ENCODE assay signal across 15 cellular contexts in the genomic region with DNA sequence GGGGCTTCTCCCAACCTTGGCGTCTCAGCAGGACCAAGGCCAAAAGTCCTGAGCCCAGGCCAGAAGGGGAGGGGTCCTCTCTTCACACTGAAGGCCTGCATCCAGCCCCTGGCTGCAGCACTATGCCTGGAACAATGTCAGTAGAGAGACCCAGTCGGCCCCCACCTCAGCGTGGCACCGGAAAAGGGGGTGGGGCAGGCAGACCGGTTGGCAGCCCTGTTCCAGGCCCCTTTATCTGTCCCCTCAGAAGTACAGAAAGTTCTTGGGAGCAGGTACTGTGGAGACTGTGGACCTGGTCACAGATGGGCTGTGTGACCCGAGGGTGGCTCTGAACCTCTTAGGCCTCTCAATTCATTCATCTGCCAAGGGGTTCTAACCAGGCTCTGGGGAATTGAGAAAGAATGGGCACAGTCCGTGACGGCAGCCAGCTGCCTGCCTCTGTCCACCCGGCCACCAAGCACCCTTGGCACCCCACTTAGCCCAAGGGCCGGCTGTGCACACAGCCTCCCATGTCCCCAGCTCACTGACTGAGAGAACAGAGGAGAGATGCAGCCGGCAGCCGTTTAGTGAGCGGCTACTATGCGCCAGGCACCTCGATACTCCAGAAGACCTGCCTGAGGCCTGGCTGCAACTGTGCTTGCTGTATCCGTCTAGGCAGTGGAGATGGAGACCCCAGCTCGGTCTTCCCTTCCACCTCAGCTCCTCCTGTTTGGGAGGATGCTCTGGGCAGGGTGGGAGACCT. TPM values are rescaled to one million over a fixed set of nuclear protein-coding genes. Genes with fewer than 3 reads are reported as not detected.
A peak's percentile ranks its signal among the peaks of the same experiment; 100 is the strongest.
DNase-seq lines count a peak whose midpoint lies in the region; ATAC-seq and TF ChIP-seq lines count a peak whose summit lies in the region.
"Had no signal": no experiment of that assay in that cellular context is flagged by ENCODE, and none has a peak within 500 bp of the region (broad histone marks: within the 10 kb centered on the region; RNA-seq: fewer than 3 reads in every experiment).

No MANE protein-coding gene starts in this region.

- no peaks in the 10 kb centered on the region for H3K27me3 Mint-ChIP-seq in CD4-positive, CD25-positive, alpha-beta regulatory T cell
- no peaks in the 10 kb centered on the region for H3K27me3 Mint-ChIP-seq in activated naive CD8-positive, alpha-beta T cell treated with anti-CD3 and anti-CD28 coated beads, Interleukin-2, amount 50 U/mL, for 24 hours

- ATAC-seq in CD4-positive, CD25-positive, alpha-beta regulatory T cell (ENCODE audit: low read depth in 2 of 2): no peak
- ATAC-seq in activated naive CD8-positive, alpha-beta T cell treated with anti-CD3 and anti-CD28 coated beads, Interleukin-2, amount 50 U/mL, for 24 hours: no peak
- ATAC-seq: Right ventricle myocardium inferior had no signal

- peak in 1 of 3 donors; percentile 0 for DNase-seq in CD4-positive, CD25-positive, alpha-beta regulatory T cell
- DNase-seq in GM13977 (ENCODE audit: low spot score) (peak; percentile 23), posterior vena cava (ENCODE audit: low spot score) (peak; percentile 67), NCI-H526 treated with DMSO at 0.1 percent for 48 hours (lab: John Stamatoyannopoulos, UW) (no peak), NCI-H345 treated with DMSO at 0.1 percent for 48 hours (lab: John Stamatoyannopoulos, UW; ENCODE audit: unreplicated experiment) (no peak), iPS-NIHi11 (ENCODE audit: low spot score) (no peak)
- no peak for DNase-seq in activated naive CD8-positive, alpha-beta T cell treated with anti-CD3 and anti-CD28 coated beads, Interleukin-2, amount 50 U/mL, for 24 hours
- DNase-seq: activated gamma-delta T cell treated with Interleukin-2 at 50 U/mL for 16 hours; BE2C; brain microvascular endothelial cell; DMS79; effector CD4-positive, alpha-beta T cell; kidney glomerular epithelial cell; NCI-H1105 treated with DMSO at 0.1 percent for 48 hours had no signal

- no peak for TF ChIP-seq CTCF in GM13977 (IDR thresholded peaks at IDR 0.05; ENCODE audit: extremely low read depth, insufficient read depth, missing control alignments)

- H3K4me3 ChIP-seq in CD4-positive, CD25-positive, alpha-beta regulatory T cell (ENCODE audit: low read depth, low read length): no peak overlapping the region

- H3K27ac Mint-ChIP-seq in CD4-positive, CD25-positive, alpha-beta regulatory T cell: no peak overlapping the region
- H3K27ac Mint-ChIP-seq in activated naive CD8-positive, alpha-beta T cell treated with anti-CD3 and anti-CD28 coated beads, Interleukin-2, amount 50 U/mL, for 24 hours: peak overlapping the region; percentile 31

- peaks cover 76% of the 10 kb centered on the region for H3K36me3 ChIP-seq in CD4-positive, CD25-positive, alpha-beta regulatory T cell (ENCODE audit: control insufficient read depth, insufficient read depth, low read length)
- H3K36me3 ChIP-seq: BE2C had no signal

- peak overlapping the region in 1 of 4 donors; percentile 54 for H3K4me3 Mint-ChIP-seq in CD4-positive, CD25-positive, alpha-beta regulatory T cell
- no peak overlapping the region for H3K4me3 Mint-ChIP-seq in activated naive CD8-positive, alpha-beta T cell treated with anti-CD3 and anti-CD28 coated beads, Interleukin-2, amount 50 U/mL, for 24 hours

- in situ Hi-C loops in GM13977 (cut with MboI; ENCODE audit: low pct_unique_long_range_greater_than_20kb, low sequenced_read_pairs, unreplicated experiment): no loop called here

- H3K36me3 Mint-ChIP-seq in CD4-positive, CD25-positive, alpha-beta regulatory T cell: peaks cover 23% of the 10 kb centered on the region
- peaks cover 67% of the 10 kb centered on the region for H3K36me3 Mint-ChIP-seq in activated naive CD8-positive, alpha-beta T cell treated with anti-CD3 and anti-CD28 coated beads, Interleukin-2, amount 50 U/mL, for 24 hours (ENCODE audit: low read depth)

- no peaks in the 10 kb centered on the region for H3K9me3 Mint-ChIP-seq in CD4-positive, CD25-positive, alpha-beta regulatory T cell
- H3K9me3 Mint-ChIP-seq in activated naive CD8-positive, alpha-beta T cell treated with anti-CD3 and anti-CD28 coated beads, Interleukin-2, amount 50 U/mL, for 24 hours: no peaks in the 10 kb centered on the region

- H3K9me3 ChIP-seq in CD4-positive, CD25-positive, alpha-beta regulatory T cell (ENCODE audit: control insufficient read depth in 2 of 2, low read length in 2 of 2): no peaks in the 10 kb centered on the region
- H3K9me3 ChIP-seq: BE2C had no signal

- peaks cover 0 to 32% (median 20%) of the 10 kb centered on the region in 4 donors for H3K4me1 Mint-ChIP-seq in CD4-positive, CD25-positive, alpha-beta regulatory T cell
- peaks cover 59% of the 10 kb centered on the region for H3K4me1 Mint-ChIP-seq in activated naive CD8-positive, alpha-beta T cell treated with anti-CD3 and anti-CD28 coated beads, Interleukin-2, amount 50 U/mL, for 24 hours

- peak overlapping the region; percentile 33 for H3K27ac ChIP-seq in CD4-positive, CD25-positive, alpha-beta regulatory T cell (ENCODE audit: insufficient read depth, low read length, poor library complexity, severe bottlenecking)
- H3K27ac ChIP-seq: brain microvascular endothelial cell had no signal

- no peaks in the 10 kb centered on the region for H3K27me3 ChIP-seq in CD4-positive, CD25-positive, alpha-beta regulatory T cell (ENCODE audit: control insufficient read depth, insufficient read depth, low read length)
- H3K27me3 ChIP-seq: BE2C, brain microvascular endothelial cell had no signal

- intact Hi-C loops in posterior vena cava (cut with DNase I): no loop called here

- peaks cover 12% of the 10 kb centered on the region for H3K4me1 ChIP-seq in CD4-positive, CD25-positive, alpha-beta regulatory T cell (ENCODE audit: control insufficient read depth, insufficient read depth, low read length, poor library complexity, severe bottlenecking)
- H3K4me1 ChIP-seq: BE2C had no signal

RNA-seq across cellular contexts. Expression of a gene that starts 23.9 kb away (rescaled TPM):
- total RNA-seq in CD4-positive, CD25-positive, alpha-beta regulatory T cell: 268 TPM
- 10 to 100 TPM; 12.0 to 23.3 (median 15.8) TPM for polyA plus RNA-seq in CD4-positive, CD25-positive, alpha-beta regulatory T cell
- 1 to 10 TPM; 5.0 to 8.9 TPM for total RNA-seq in posterior vena cava

Comparison
In these comparisons a context has a peak if more than half of its experiments do, and no peak if none do; other contexts are left out.
1. DNase-seq: peak in GM13977 (single experiment) and posterior vena cava (single experiment); none in activated naive CD8-positive, alpha-beta T cell treated with anti-CD3 and anti-CD28 coated beads, Interleukin-2, amount 50 U/mL, for 24 hours (single experiment), NCI-H526 treated with DMSO at 0.1 percent for 48 hours (single experiment), NCI-H345 treated with DMSO at 0.1 percent for 48 hours (single experiment) and iPS-NIHi11 (single experiment).
2. RNA of a gene that starts 23.9 kb away (total RNA-seq): 268 TPM in CD4-positive, CD25-positive, alpha-beta regulatory T cell (single experiment); 5.0 to 8.9 TPM in posterior vena cava; every median in the first group is over 10 times any median in the second.